ENCODE assay signal across 7 cellular contexts in genomic region chr17:76745785-76746184, GRCh38. TPM values are rescaled to one million over a fixed set of nuclear protein-coding genes. Genes with fewer than 3 reads are reported as not detected.
DNase-seq lines count a peak whose midpoint lies in the region; ATAC-seq and TF ChIP-seq lines count a peak whose summit lies in the region.
"Not testable (repeated sequence)": the region's sequence is repeated elsewhere in the genome, so short reads cannot be mapped to it uniquely, and the experiment has no call there.

No MANE protein-coding gene starts in this region.

- peaks cover 0 to 40% of the 10 kb centered on the region in 2 donors for H3K36me3 Mint-ChIP-seq in activated naive CD4-positive, alpha-beta T cell treated with anti-CD3 and anti-CD28 coated beads, Interleukin-2, amount 50 U/mL, for 72 hours

- H3K4me3 ChIP-seq in MG63; choroid plexus epithelial cell (ENCODE audit: low read depth, low read length); foreskin fibroblast (ENCODE audit: low read depth in 1 of 2, low read length in 2 of 2): not testable (repeated sequence)

- ATAC-seq in activated CD4-positive, CD25-positive, alpha-beta regulatory T cell treated with anti-CD3 and anti-CD28 coated beads, Interleukin-2, amount 50 U/mL, for 24 hours: peak; percentile 58 to 68
- ATAC-seq in activated naive CD4-positive, alpha-beta T cell treated with anti-CD3 and anti-CD28 coated beads, Interleukin-2, amount 50 U/mL, for 72 hours: peak; percentile 61 to 89

- not testable (repeated sequence) for H3K27me3 ChIP-seq in MG63

- peak overlapping the region in 1 of 2 donors; percentile 36 for H3K27ac Mint-ChIP-seq in activated naive CD4-positive, alpha-beta T cell treated with anti-CD3 and anti-CD28 coated beads, Interleukin-2, amount 50 U/mL, for 72 hours

- H3K9me3 ChIP-seq in MG63: not testable (repeated sequence)

- TF ChIP-seq CTCF in choroid plexus epithelial cell (conservative IDR thresholded peaks at IDR 0.05; ENCODE audit: low read depth, low read length); foreskin fibroblast (IDR thresholded peaks at IDR 0.05; ENCODE audit: low read depth, low read length): not testable (repeated sequence)

- not testable (repeated sequence) for H3K9me3 Mint-ChIP-seq in activated naive CD4-positive, alpha-beta T cell treated with anti-CD3 and anti-CD28 coated beads, Interleukin-2, amount 50 U/mL, for 72 hours

- H3K36me3 ChIP-seq in MG63: peaks cover 52% of the 10 kb centered on the region

- DNase-seq in HCEC 1CT (peak; percentile 70), MG63 (peak; percentile 28), choroid plexus epithelial cell (ENCODE audit: low read depth) (peak; percentile 36), foreskin fibroblast (peak; percentile 51 to 71)
- not testable (repeated sequence) for DNase-seq in activated naive CD4-positive, alpha-beta T cell treated with anti-CD3 and anti-CD28 coated beads, Interleukin-2, amount 50 U/mL, for 72 hours (ENCODE audit: low spot score in 2 of 2)
- peak; percentile 16 for DNase-seq in stimulated activated CD4-positive, alpha-beta T cell treated with anti-CD3 and anti-CD28 coated beads, Interleukin-15, amount 100 ng/mL, for 24 hours

RNA-seq across cellular contexts. Expression of gene MFSD11, which starts 7.9 kb away (rescaled TPM):
- total RNA-seq in MG63 (2014; rRNA removed; shearing (Covaris generic); ENCODE audit: low replicate concordance): 23.8 and 24.9 TPM in 2 replicates
- total RNA-seq in activated naive CD4-positive, alpha-beta T cell treated with anti-CD3 and anti-CD28 coated beads, Interleukin-2, amount 50 U/mL, for 72 hours: 10 to 100 TPM; 23.2 to 24.1 TPM

RNA-seq across cellular contexts. Expression of gene SRSF2, which starts 8.7 kb away (rescaled TPM):
- total RNA-seq in MG63 (2014; rRNA removed; shearing (Covaris generic); ENCODE audit: low replicate concordance): 292 and 619 TPM in 2 replicates
- total RNA-seq in activated naive CD4-positive, alpha-beta T cell treated with anti-CD3 and anti-CD28 coated beads, Interleukin-2, amount 50 U/mL, for 72 hours: 100 to 1,000 TPM; 242 to 351 TPM

RNA-seq across cellular contexts. Expression of gene METTL23, which starts 19.1 kb away (rescaled TPM):
- 44.4 and 44.9 TPM in 2 replicates for total RNA-seq in MG63 (2014; rRNA removed; shearing (Covaris generic); ENCODE audit: low replicate concordance)
- 10 to 100 TPM; 13.9 to 30.0 TPM for total RNA-seq in activated naive CD4-positive, alpha-beta T cell treated with anti-CD3 and anti-CD28 coated beads, Interleukin-2, amount 50 U/mL, for 72 hours

RNA-seq across cellular contexts. Expression of gene JMJD6, which starts 19.4 kb away (rescaled TPM):
- 28.2 and 55.1 TPM in 2 replicates for total RNA-seq in MG63 (2014; rRNA removed; shearing (Covaris generic); ENCODE audit: low replicate concordance)
- total RNA-seq in activated naive CD4-positive, alpha-beta T cell treated with anti-CD3 and anti-CD28 coated beads, Interleukin-2, amount 50 U/mL, for 72 hours: 10 to 100 TPM; 82.3 to 91.0 TPM

RNA-seq across cellular contexts. Expression of gene MXRA7, which starts 35.0 kb away (rescaled TPM):
- total RNA-seq in MG63 (2014; rRNA removed; shearing (Covaris generic); ENCODE audit: low replicate concordance): 53.8 and 65.4 TPM in 2 replicates
- total RNA-seq in activated naive CD4-positive, alpha-beta T cell treated with anti-CD3 and anti-CD28 coated beads, Interleukin-2, amount 50 U/mL, for 72 hours: 1 to 10 TPM; 4.8 to 9.1 TPM
